ENCODE assay signal across 9 cellular contexts in genomic region chr6:16700202-16700997, GRCh38.
DNase-seq lines count a peak whose midpoint lies in the region; ATAC-seq, FAIRE-seq and TF ChIP-seq lines count a peak whose summit lies in the region.
"Had no signal": no experiment of that assay in that cellular context is flagged by ENCODE, and none has a peak within 500 bp of the region (broad histone marks: within the 10 kb centered on the region; RNA-seq: fewer than 3 reads in every experiment).

No MANE protein-coding gene starts in this region.

- POLR2A ChIA-PET in A549 (lab: Yijun Ruan, JAX) = no interaction called here

- peak overlapping the region; percentile 74 for H3K27ac Mint-ChIP-seq in chondrocyte (ENCODE audit: unreplicated experiment)

- H3K27ac ChIP-seq in A549 (peak overlapping the region; percentile 57 to 76; a peak in 4 of 6 replicates), mucosa of rectum (ENCODE audit: low read depth in 2 of 2, low read length in 2 of 2) (peak overlapping the region; percentile 39 to 41), WERI-Rb-1 (no peak overlapping the region)
- H3K27ac ChIP-seq: VCaP had no signal

- no peaks in the 10 kb centered on the region for H3K36me3 Mint-ChIP-seq in chondrocyte (ENCODE audit: low read depth)

- TF ChIP-seq POLR2A in A549 (IDR thresholded peaks at IDR 0.05; ENCODE audit: low read length) = no peak

- TF ChIP-seq RAD21 in A549 (conservative IDR thresholded peaks at IDR 0.05 in 1 of 2, IDR thresholded peaks at IDR 0.05 in 1 of 2) = no peak

- H3K9me3 ChIP-seq in A549 = no peaks in the 10 kb centered on the region
- H3K9me3 ChIP-seq in mucosa of rectum (ENCODE audit: control insufficient read depth in 2 of 2, low read length in 2 of 2) = no peaks in the 10 kb centered on the region
- peaks cover 4% of the 10 kb centered on the region for H3K9me3 ChIP-seq in WERI-Rb-1 (ENCODE audit: severe bottlenecking)

- H3K4me2 ChIP-seq in A549 = peak overlapping the region; percentile 66; the same call in 1 of the 3 replicates

- ATAC-seq in A549 (no peak), GM21576 (IDR thresholded peaks at IDR 0.05; ENCODE audit: unreplicated experiment) (no peak), HG03097 (IDR thresholded peaks at IDR 0.05; ENCODE audit: low FRiP score, unreplicated experiment) (no peak)

- CTCF ChIA-PET in A549 (lab: Yijun Ruan, JAX) = interaction anchor here (1.1 to 1.7 kb wide), 3 partner anchors 74 to 186 kb away, joined by 3 to 5 read pairs (median 3); no protein-coding TSS in a partner anchor

- no peaks in the 10 kb centered on the region for H3K9me3 Mint-ChIP-seq in chondrocyte (ENCODE audit: low read depth)

- H3K36me3 ChIP-seq in mucosa of rectum (ENCODE audit: control insufficient read depth in 2 of 2, insufficient read depth in 2 of 2, low read length in 2 of 2) (no peaks in the 10 kb centered on the region), WERI-Rb-1 (no peaks in the 10 kb centered on the region)

- no peak for TF ChIP-seq EP300 in A549 (IDR thresholded peaks at IDR 0.05)

- no peak overlapping the region for H3K4me3 ChIP-seq in A549
- peak overlapping the region; percentile 51 to 59 for H3K4me3 ChIP-seq in mucosa of rectum (ENCODE audit: low read length in 2 of 2)
- H3K4me3 ChIP-seq in WERI-Rb-1 (ENCODE audit: low read depth, low read length) = no peak overlapping the region

- H3K4me1 ChIP-seq in A549 = peaks cover 43% of the 10 kb centered on the region
- H3K4me1 ChIP-seq in mucosa of rectum (ENCODE audit: control insufficient read depth in 2 of 2, insufficient read depth in 2 of 2, low read length in 2 of 2) = peaks cover 5 to 10% of the 10 kb centered on the region in 2 donors

- no peaks in the 10 kb centered on the region for H3K27me3 Mint-ChIP-seq in chondrocyte (ENCODE audit: low read depth)

- no peak for FAIRE-seq in A549 (lab: Jason Lieb, UNC)

- H3K27me3 ChIP-seq in mucosa of rectum (ENCODE audit: control insufficient read depth in 2 of 2, insufficient read depth in 2 of 2, low read length in 2 of 2) (no peaks in the 10 kb centered on the region), WERI-Rb-1 (ENCODE audit: insufficient read depth, low read depth, severe bottlenecking) (no peaks in the 10 kb centered on the region)

- H3K4me1 Mint-ChIP-seq in chondrocyte (ENCODE audit: low read depth) = peaks cover 62% of the 10 kb centered on the region

- H3K4me3 Mint-ChIP-seq in chondrocyte (ENCODE audit: unreplicated experiment) = peak overlapping the region; percentile 40

- DNase-seq in A549 (ENCODE audit: low read depth in 1 of 2, low spot score in 1 of 2) = no peak
- peak; percentile 66 for DNase-seq in KG1 (lab: John Stamatoyannopoulos, UW)
- DNase-seq in chondrocyte (ENCODE audit: low spot score) = no peak
- DNase-seq in WERI-Rb-1 = no peak
- DNase-seq in COR-L47 (lab: John Stamatoyannopoulos, UW) = no peak

- 83% methylated on average over 14 of the region's 14 CpGs for WGBS in A549 (ENCODE audit: missing lambda C conversion rate)

- TF ChIP-seq CTCF in A549 (IDR thresholded peaks at IDR 0.05) = no peak
- no peak for TF ChIP-seq CTCF in chondrocyte (IDR thresholded peaks at IDR 0.05)
- no peak for TF ChIP-seq CTCF in WERI-Rb-1 (IDR thresholded peaks at IDR 0.05; ENCODE audit: low read depth, low read length)

- peak overlapping the region; percentile 10 to 44 for H3K9ac ChIP-seq in mucosa of rectum (ENCODE audit: low read depth in 1 of 2, low read length in 2 of 2)

TF ChIP-seq in A549, 52 proteins besides CTCF, POLR2A, EP300 and RAD21:
- TF ChIP-seq MYC (IDR thresholded peaks at IDR 0.05; ENCODE audit: borderline replicate concordance, low read length) = no peak
- TF ChIP-seq BCL3 (IDR thresholded peaks at IDR 0.05) = no peak
- TF ChIP-seq GATA3 (IDR thresholded peaks at IDR 0.05; ENCODE audit: borderline replicate concordance) = no peak
- TF ChIP-seq HDAC2 (IDR thresholded peaks at IDR 0.05) = no peak
- no peak for TF ChIP-seq MAX (IDR thresholded peaks at IDR 0.05)
- TF ChIP-seq, protein P1, sequence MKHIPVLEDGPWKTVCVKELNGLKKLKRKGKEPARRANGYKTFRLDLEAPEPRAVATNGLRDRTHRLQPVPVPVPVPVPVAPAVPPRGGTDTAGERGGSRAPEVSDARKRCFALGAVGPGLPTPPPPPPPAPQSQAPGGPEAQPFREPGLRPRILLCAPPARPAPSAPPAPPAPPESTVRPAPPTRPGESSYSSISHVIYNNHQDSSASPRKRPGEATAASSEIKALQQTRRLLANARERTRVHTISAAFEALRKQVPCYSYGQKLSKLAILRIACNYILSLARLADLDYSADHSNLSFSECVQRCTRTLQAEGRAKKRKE (CRISPR knock-in tag; IDR thresholded peaks at IDR 0.05; ENCODE audit: low read depth) = no peak

Comparison
In these comparisons a context has a peak if more than half of its experiments do, and no peak if none do; other contexts are left out.
1. H3K4me3 ChIP-seq: peak in mucosa of rectum (2 of 2); none in A549 (single experiment) and WERI-Rb-1 (single experiment).